ENCODE assay signal across 17 cellular contexts in genomic region chr17:57350266-57350665, GRCh38.
A peak's percentile ranks its signal among the peaks of the same experiment; 100 is the strongest.
DNase-seq lines count a peak whose midpoint lies in the region; ATAC-seq and TF ChIP-seq lines count a peak whose summit lies in the region.
"Had no signal": no experiment of that assay in that cellular context is flagged by ENCODE, and none has a peak within 500 bp of the region (broad histone marks: within the 10 kb centered on the region; RNA-seq: fewer than 3 reads in every experiment).

No MANE protein-coding gene starts in this region.

- peaks cover 77% of the 10 kb centered on the region for H3K36me3 ChIP-seq in OCI-LY1 (ENCODE audit: insufficient read depth, low read length)
- peaks cover 0 to 7% of the 10 kb centered on the region in 2 donors for H3K36me3 ChIP-seq in gastroesophageal sphincter
- H3K36me3 ChIP-seq in lower lobe of right lung: peaks cover 7% of the 10 kb centered on the region
- H3K36me3 ChIP-seq in aorta (ENCODE audit: control insufficient read depth in 1 of 2, insufficient read depth in 2 of 2, low read length in 1 of 2): peaks cover 0 to 2% of the 10 kb centered on the region in 2 donors
- H3K36me3 ChIP-seq: sigmoid colon had no signal

- no peaks in the 10 kb centered on the region for H3K9me3 ChIP-seq in OCI-LY1 (ENCODE audit: low read length)
- no peaks in the 10 kb centered on the region for H3K9me3 ChIP-seq in gastroesophageal sphincter
- no peaks in the 10 kb centered on the region for H3K9me3 ChIP-seq in lower lobe of right lung
- H3K9me3 ChIP-seq in aorta (ENCODE audit: control insufficient read depth, low read length): no peaks in the 10 kb centered on the region
- H3K9me3 ChIP-seq: BLaER1, Peyer's patch, sigmoid colon, stomach had no signal

- intact Hi-C loops in lower lobe of right lung (cut with DNase I): no loop called here
- intact Hi-C loops in aorta (cut with DNase I): no loop called here

- no peak overlapping the region for H3K4me3 Mint-ChIP-seq in mesothelial cell of epicardium

- H3K9me2 ChIP-seq in OCI-LY1 (ENCODE audit: low read depth, low read length): no peaks in the 10 kb centered on the region

- H3K27me3 ChIP-seq in OCI-LY1 (ENCODE audit: insufficient read depth, low read length): no peaks in the 10 kb centered on the region
- no peaks in the 10 kb centered on the region for H3K27me3 ChIP-seq in gastroesophageal sphincter
- H3K27me3 ChIP-seq in lower lobe of right lung (ENCODE audit: low read depth): no peaks in the 10 kb centered on the region
- no peaks in the 10 kb centered on the region for H3K27me3 ChIP-seq in aorta (ENCODE audit: control insufficient read depth in 1 of 2, insufficient read depth in 2 of 2, low read length in 1 of 2)
- H3K27me3 ChIP-seq: BLaER1, Peyer's patch, sigmoid colon, stomach had no signal

- H3K9me3 Mint-ChIP-seq in mesothelial cell of epicardium: no peaks in the 10 kb centered on the region

- no peaks in the 10 kb centered on the region for H3K27me3 Mint-ChIP-seq in mesothelial cell of epicardium (ENCODE audit: low read depth)

- TF ChIP-seq POLR2A in gastroesophageal sphincter (IDR thresholded peaks at IDR 0.05): no peak

- no peak for TF ChIP-seq EP300 in gastroesophageal sphincter (IDR thresholded peaks at IDR 0.05)

- H3K4me1 Mint-ChIP-seq in mesothelial cell of epicardium: peaks cover 7% of the 10 kb centered on the region

- H3K4me3 ChIP-seq in OCI-LY1 (ENCODE audit: low read depth, low read length, poor library complexity, severe bottlenecking) (no peak overlapping the region), gastroesophageal sphincter (no peak overlapping the region), lower lobe of right lung (no peak overlapping the region), aorta (ENCODE audit: low read length in 2 of 2) (no peak overlapping the region)
- H3K4me3 ChIP-seq: BLaER1, Peyer's patch, sigmoid colon, stomach had no signal

- H3K4me1 ChIP-seq in OCI-LY1 (ENCODE audit: insufficient read depth, low read length, severe bottlenecking): peaks cover 37% of the 10 kb centered on the region
- peaks cover 0 to 10% (median 0%) of the 10 kb centered on the region in 3 donors for H3K4me1 ChIP-seq in gastroesophageal sphincter
- no peaks in the 10 kb centered on the region for H3K4me1 ChIP-seq in lower lobe of right lung
- no peaks in the 10 kb centered on the region for H3K4me1 ChIP-seq in aorta (ENCODE audit: control insufficient read depth in 1 of 2, insufficient read depth in 2 of 2, low read length in 2 of 2)

- peaks cover 14% of the 10 kb centered on the region for H3K79me2 ChIP-seq in OCI-LY1 (ENCODE audit: insufficient read depth, low read length)

- no peak overlapping the region for H2AFZ ChIP-seq in OCI-LY1 (ENCODE audit: low read length)

- ATAC-seq in gastroesophageal sphincter (peak; percentile 79), lower lobe of right lung (peak; percentile 36 to 59), aorta (ENCODE audit: low FRiP score) (peak; percentile 84), HG03378 (IDR thresholded peaks at IDR 0.05; ENCODE audit: unreplicated experiment) (no peak)
- ATAC-seq: left colon had no signal

- no peak overlapping the region for H3K4me2 ChIP-seq in OCI-LY1 (ENCODE audit: low read length)
- H3K4me2 ChIP-seq: BLaER1 had no signal

- H3K27ac Mint-ChIP-seq in mesothelial cell of epicardium: no peak overlapping the region

- no peaks in the 10 kb centered on the region for H4K20me1 ChIP-seq in OCI-LY1 (ENCODE audit: insufficient read depth, low read length)

- DNase-seq in lower lobe of right lung (no peak), aorta (peak in 1 of 2 donors; percentile 66), COLO829 (ENCODE audit: low spot score) (no peak), mesothelial cell of epicardium (ENCODE audit: low spot score in 2 of 2, unreplicated experiment in 2 of 2) (no peak)
- DNase-seq: activated CD4-positive, alpha-beta T cell treated with anti-CD3 and anti-CD28 coated beads for 4 hours; activated CD8-positive, alpha-beta memory T cell treated with anti-CD3 and anti-CD28 coated beads, Interleukin-2, amount 50 U/mL, for 4 hours; activated gamma-delta T cell; DMS 273 treated with DMSO at 0.1 percent for 48 hours; left colon; NCI-H1436; Peyer's patch; sigmoid colon; stomach had no signal

- no peaks in the 10 kb centered on the region for H3F3A ChIP-seq in OCI-LY1 (ENCODE audit: insufficient read depth, low read length)

- H3K9ac ChIP-seq in OCI-LY1 (ENCODE audit: low read length): no peak overlapping the region
- H3K9ac ChIP-seq: BLaER1 had no signal

- 33 to 80% methylated on average over 1 to 2 of the region's 6 CpGs for WGBS in gastroesophageal sphincter (ENCODE audit: low coverage in 1 of 2), 2 donors
- WGBS in aorta, 2 donors: 42 to 47% methylated on average over 6 of the region's 6 CpGs

- peak overlapping the region; percentile 48 for H3K27ac ChIP-seq in OCI-LY1 (ENCODE audit: low read depth, low read length, poor library complexity, severe bottlenecking)
- no peak overlapping the region for H3K27ac ChIP-seq in gastroesophageal sphincter
- no peak overlapping the region for H3K27ac ChIP-seq in lower lobe of right lung
- no peak overlapping the region for H3K27ac ChIP-seq in aorta (ENCODE audit: low read depth in 1 of 2, low read length in 2 of 2)
- H3K27ac ChIP-seq: BLaER1, Peyer's patch, sigmoid colon, stomach had no signal

- peaks cover 24% of the 10 kb centered on the region for H3K36me3 Mint-ChIP-seq in mesothelial cell of epicardium

- TF ChIP-seq CTCF in OCI-LY1 (IDR thresholded peaks at IDR 0.05; ENCODE audit: low read length) (no peak), gastroesophageal sphincter (IDR thresholded peaks at IDR 0.05) (no peak), lower lobe of right lung (IDR thresholded peaks at IDR 0.05) (no peak), mesothelial cell of epicardium (IDR thresholded peaks at IDR 0.05; ENCODE audit: unreplicated experiment) (no peak)
